Comparison of ENCODE assay signal across 21 cellular contexts in genomic region chr11:12719221-12719620, GRCh38. TPM values are rescaled to one million over a fixed set of nuclear protein-coding genes. Genes with fewer than 3 reads are reported as not detected.
DNase-seq lines count a peak whose midpoint lies in the region; ATAC-seq and TF ChIP-seq lines count a peak whose summit lies in the region.
"Had no signal": no experiment of that assay in that cellular context is flagged by ENCODE, and none has a peak within 500 bp of the region (broad histone marks: within the 10 kb centered on the region; RNA-seq: fewer than 3 reads in every experiment).

No MANE protein-coding gene starts in this region.

- H4K8ac ChIP-seq in mesendoderm (ENCODE audit: low read depth, low read length): no peak overlapping the region

- H3K9me3 Mint-ChIP-seq in activated T-helper 1 cell treated with anti-CD3 and anti-CD28 coated beads, Interleukin-12 subunit alpha, Interleukin-12 subunit beta, Interleukin-2, Interleukin-4 antibody, amounts not matched to agents 30 ng/mL and 10 ng/mL and 1 ng/mL, durations not matched to agents 14 hours and 24 hours and 36 hours: no peaks in the 10 kb centered on the region

- H3K4me1 Mint-ChIP-seq in activated T-helper 1 cell treated with anti-CD3 and anti-CD28 coated beads, Interleukin-12 subunit alpha, Interleukin-12 subunit beta, Interleukin-2, Interleukin-4 antibody, amounts not matched to agents 30 ng/mL and 10 ng/mL and 1 ng/mL, durations not matched to agents 14 hours and 24 hours and 36 hours (ENCODE audit: low read depth): peaks cover 14% of the 10 kb centered on the region

- no peak overlapping the region for H3K27ac ChIP-seq in SK-N-SH (ENCODE audit: low read depth in 2 of 2, low read length in 1 of 2)
- no peak overlapping the region for H3K27ac ChIP-seq in mesendoderm (ENCODE audit: low read depth, low read length)
- peak overlapping the region; percentile 20 for H3K27ac ChIP-seq in smooth muscle cell (ENCODE audit: low read depth)
- H3K27ac ChIP-seq: prostate gland, vagina, WERI-Rb-1 had no signal

- peaks cover 51% of the 10 kb centered on the region for H3K27me3 Mint-ChIP-seq in activated T-helper 1 cell treated with anti-CD3 and anti-CD28 coated beads, Interleukin-12 subunit alpha, Interleukin-12 subunit beta, Interleukin-2, Interleukin-4 antibody, amounts not matched to agents 30 ng/mL and 10 ng/mL and 1 ng/mL, durations not matched to agents 14 hours and 24 hours and 36 hours (ENCODE audit: insufficient read depth)

- H3K79me2 ChIP-seq in SK-N-SH (ENCODE audit: insufficient read depth) (peaks cover 100% of the 10 kb centered on the region), mesendoderm (ENCODE audit: control insufficient read depth, insufficient read depth, low read length) (peaks cover 80% of the 10 kb centered on the region), smooth muscle cell (ENCODE audit: low read depth) (peaks cover 97% of the 10 kb centered on the region)

- H3K4me2 ChIP-seq in SK-N-SH (no peak overlapping the region), mesendoderm (ENCODE audit: low read length) (no peak overlapping the region), smooth muscle cell (peak overlapping the region; percentile 59)

- no peak overlapping the region for H2BK120ac ChIP-seq in mesendoderm (ENCODE audit: low read depth, low read length)

- H3K23ac ChIP-seq in mesendoderm (ENCODE audit: low read length): peak overlapping the region; percentile 29

- no peaks in the 10 kb centered on the region for H3K9me2 ChIP-seq in SK-N-SH

- DNase-seq in SK-N-SH (no peak), choroid plexus epithelial cell (ENCODE audit: low read depth) (peak; percentile 48), mesendoderm (peak; percentile 70), smooth muscle cell (lab: John Stamatoyannopoulos, UW; ENCODE audit: unreplicated experiment) (no peak), DMS 273 (lab: John Stamatoyannopoulos, UW; ENCODE audit: unreplicated experiment) (no peak)
- no peak for DNase-seq in activated T-helper 1 cell treated with anti-CD3 and anti-CD28 coated beads, Interleukin-12 subunit alpha, Interleukin-12 subunit beta, Interleukin-2, Interleukin-4 antibody, amounts not matched to agents 30 ng/mL and 10 ng/mL and 1 ng/mL, durations not matched to agents 14 hours and 24 hours and 36 hours (ENCODE audit: low spot score)
- DNase-seq: activated CD4-positive, alpha-beta T cell treated with anti-CD3 and anti-CD28 coated beads, Interleukin-2, amount 50 U/mL, for 4 hours; amniotic stem cell; C1 segment of cervical spinal cord; effector memory CD4-positive, alpha-beta T cell; GDM1; kidney; MG63; natural killer cell; substantia nigra; WERI-Rb-1 had no signal

- H4K20me1 ChIP-seq in SK-N-SH (ENCODE audit: insufficient read depth) (peaks cover 90% of the 10 kb centered on the region), smooth muscle cell (ENCODE audit: low read depth) (peaks cover 98% of the 10 kb centered on the region)

- H3K27ac Mint-ChIP-seq in activated T-helper 1 cell treated with anti-CD3 and anti-CD28 coated beads, Interleukin-12 subunit alpha, Interleukin-12 subunit beta, Interleukin-2, Interleukin-4 antibody, amounts not matched to agents 30 ng/mL and 10 ng/mL and 1 ng/mL, durations not matched to agents 14 hours and 24 hours and 36 hours: no peak overlapping the region
- H3K27ac Mint-ChIP-seq: natural killer cell had no signal

- CTCF ChIA-PET in SK-N-SH (lab: Yijun Ruan, JAX): interaction anchor here (0.9 kb wide), 1 partner anchor 81 kb away, joined by 3 read pairs; no protein-coding TSS in a partner anchor

- ATAC-seq in SK-N-SH treated with all-trans-retinoic acid at 6 μM for 48 hours: 0 out of 3 replicates have a peak, but pooled peaks have one; percentile 13
- ATAC-seq in GM19324 (IDR thresholded peaks at IDR 0.05; ENCODE audit: low FRiP score, unreplicated experiment): no peak
- ATAC-seq: natural killer cell, Right ventricle myocardium inferior had no signal

- H3K9me3 ChIP-seq in SK-N-SH (no peaks in the 10 kb centered on the region), smooth muscle cell (replicated peaks; ENCODE audit: low read depth) (no peaks in the 10 kb centered on the region)
- H3K9me3 ChIP-seq: MG63, prostate gland, vagina had no signal

- peaks cover 36% of the 10 kb centered on the region for H3K79me1 ChIP-seq in mesendoderm (ENCODE audit: low read length)

- H3K27me3 ChIP-seq in SK-N-SH (ENCODE audit: insufficient read depth) (no peaks in the 10 kb centered on the region), mesendoderm (ENCODE audit: insufficient read depth, low read length, poor library complexity) (no peaks in the 10 kb centered on the region), smooth muscle cell (ENCODE audit: low read depth) (no peaks in the 10 kb centered on the region)
- H3K27me3 ChIP-seq: MG63, vagina had no signal

- no peak overlapping the region for H3K4ac ChIP-seq in mesendoderm (ENCODE audit: low read depth, low read length)

- no peak overlapping the region for H3K18ac ChIP-seq in mesendoderm (ENCODE audit: low read length)

- H3F3A ChIP-seq in SK-N-SH (replicated peaks; ENCODE audit: insufficient read depth) (peaks cover 15% of the 10 kb centered on the region), smooth muscle cell (ENCODE audit: low read depth) (peaks cover 29% of the 10 kb centered on the region)

- no peak overlapping the region for H2BK15ac ChIP-seq in mesendoderm (replicated peaks; ENCODE audit: low read depth)

- H2AFZ ChIP-seq in SK-N-SH (ENCODE audit: low read depth) (no peak overlapping the region), smooth muscle cell (ENCODE audit: low read depth) (no peak overlapping the region)

- peak overlapping the region; percentile 65 for H3K56ac ChIP-seq in mesendoderm (ENCODE audit: low read length)

- H3K36me3 ChIP-seq in SK-N-SH (replicated peaks in 1 of 2; ENCODE audit: control insufficient read depth in 1 of 2, insufficient read depth in 2 of 2, low read length in 1 of 2) (no peaks in the 10 kb centered on the region), mesendoderm (ENCODE audit: control insufficient read depth, insufficient read depth, low read length) (no peaks in the 10 kb centered on the region), smooth muscle cell (ENCODE audit: low read depth) (no peaks in the 10 kb centered on the region)
- H3K36me3 ChIP-seq: prostate gland, vagina had no signal

- no peak overlapping the region for H3K4me3 Mint-ChIP-seq in activated T-helper 1 cell treated with anti-CD3 and anti-CD28 coated beads, Interleukin-12 subunit alpha, Interleukin-12 subunit beta, Interleukin-2, Interleukin-4 antibody, amounts not matched to agents 30 ng/mL and 10 ng/mL and 1 ng/mL, durations not matched to agents 14 hours and 24 hours and 36 hours
- H3K4me3 Mint-ChIP-seq: natural killer cell had no signal

- POLR2A ChIA-PET in SK-N-SH (lab: Yijun Ruan, JAX): no interaction called here

- H3K4me1 ChIP-seq in SK-N-SH (ENCODE audit: control insufficient read depth in 1 of 2, insufficient read depth in 2 of 2, low read depth in 1 of 2, low read length in 1 of 2) (peaks cover 30 to 58% of the 10 kb centered on the region in 2 experiments), mesendoderm (ENCODE audit: control insufficient read depth, low read depth, low read length) (peaks cover 35% of the 10 kb centered on the region), smooth muscle cell (ENCODE audit: low read depth) (peaks cover 50% of the 10 kb centered on the region)

- WGBS in SK-N-SH (ENCODE audit: low lambda C conversion rate): 88% methylated on average over 4 of the region's 4 CpGs
- WGBS in mesendoderm (ENCODE audit: extremely low coverage, insufficient coverage, low lambda C conversion rate): no CpG with 5 or more reads among the region's 4 CpGs
- WGBS in smooth muscle cell (ENCODE audit: low lambda C conversion rate): 35% methylated on average over 4 of the region's 4 CpGs

- no peak overlapping the region for H4K5ac ChIP-seq in mesendoderm (ENCODE audit: low read length)

- intact Hi-C loops in activated T-helper 1 cell treated with anti-CD3 and anti-CD28 coated beads, Interleukin-12 subunit alpha, Interleukin-12 subunit beta, Interleukin-2, Interleukin-4 antibody, amounts not matched to agents 30 ng/mL and 10 ng/mL and 1 ng/mL, durations not matched to agents 14 hours and 24 hours and 36 hours (cut with micrococcal nuclease): no loop called here

- no peaks in the 10 kb centered on the region for H3K36me3 Mint-ChIP-seq in activated T-helper 1 cell treated with anti-CD3 and anti-CD28 coated beads, Interleukin-12 subunit alpha, Interleukin-12 subunit beta, Interleukin-2, Interleukin-4 antibody, amounts not matched to agents 30 ng/mL and 10 ng/mL and 1 ng/mL, durations not matched to agents 14 hours and 24 hours and 36 hours (ENCODE audit: low read depth)
- H3K36me3 Mint-ChIP-seq: natural killer cell had no signal

- no peak overlapping the region for H2AK5ac ChIP-seq in mesendoderm (ENCODE audit: low read length)

- H2BK5ac ChIP-seq in mesendoderm (ENCODE audit: low read length): peak overlapping the region; percentile 9

- no peak for TF ChIP-seq EP300 in SK-N-SH (IDR thresholded peaks at IDR 0.05; ENCODE audit: borderline replicate concordance in 1 of 2, low read depth in 1 of 2, low read length in 1 of 2)

- no peak overlapping the region for H3K9ac ChIP-seq in SK-N-SH
- peak overlapping the region; percentile 30 for H3K9ac ChIP-seq in mesendoderm (ENCODE audit: low read length)
- H3K9ac ChIP-seq in smooth muscle cell (ENCODE audit: low read depth): no peak overlapping the region

- no peak for TF ChIP-seq RAD21 in SK-N-SH (IDR thresholded peaks at IDR 0.05; ENCODE audit: low read length)

- no peak overlapping the region for H3K4me3 ChIP-seq in SK-N-SH (ENCODE audit: low read depth in 2 of 2, low read length in 1 of 2)
- no peak overlapping the region for H3K4me3 ChIP-seq in choroid plexus epithelial cell (ENCODE audit: low read depth, low read length)
- no peak overlapping the region for H3K4me3 ChIP-seq in mesendoderm (ENCODE audit: low read length)
- no peak overlapping the region for H3K4me3 ChIP-seq in smooth muscle cell
- H3K4me3 ChIP-seq: MG63, prostate gland, vagina had no signal

- TF ChIP-seq CTCF in SK-N-SH (IDR thresholded peaks at IDR 0.05): no peak
- no peak for TF ChIP-seq CTCF in choroid plexus epithelial cell (conservative IDR thresholded peaks at IDR 0.05; ENCODE audit: low read depth, low read length)
- TF ChIP-seq CTCF in smooth muscle cell (IDR thresholded peaks at IDR 0.05; ENCODE audit: borderline replicate concordance, insufficient read depth, poor library complexity, severe bottlenecking): no peak

TF ChIP-seq in SK-N-SH, 30 proteins besides CTCF, POLR2A, EP300 and RAD21 (continues in another document):
- no peak for TF ChIP-seq EZH2phosphoT487 (IDR thresholded peaks at IDR 0.05; ENCODE audit: borderline replicate concordance, low read depth)
- TF ChIP-seq YY1 (IDR thresholded peaks at IDR 0.05; ENCODE audit: low read depth): no peak

RNA-seq across cellular contexts. Expression of gene TEAD1, which starts 45.0 kb away (rescaled TPM):
- polyA plus RNA-seq in SK-N-SH (2012; rRNA removed) (31.2 and 37.8 TPM in 2 replicates), smooth muscle cell (63.0 and 66.9 TPM in 2 replicates)
- 31.8 and 33.9 TPM in 2 replicates for polyA plus RNA-seq in SK-N-SH (2012; cell fraction: cytosol; rRNA removed)
- polyA plus RNA-seq in SK-N-SH (2012; cell fraction: nucleus; rRNA removed): 48.4 and 89.7 TPM in 2 replicates
- polyA plus RNA-seq in mesendoderm (2013, experiment 1 of 2): 57.5 TPM
- 58.2 TPM for polyA plus RNA-seq in mesendoderm (2013, experiment 2 of 2)
- total RNA-seq in smooth muscle cell: 181 and 191 TPM in 2 replicates
- total RNA-seq in activated T-helper 1 cell treated with anti-CD3 and anti-CD28 coated beads, Interleukin-12 subunit alpha, Interleukin-12 subunit beta, Interleukin-2, Interleukin-4 antibody, amounts not matched to agents 30 ng/mL and 10 ng/mL and 1 ng/mL, durations not matched to agents 14 hours and 24 hours and 36 hours: 0.41 and 1.2 TPM in 2 replicates
- total RNA-seq: natural killer cell had no signal

Comparison
In these comparisons a context has a peak if more than half of its experiments do, and no peak if none do; other contexts are left out.
1. DNase-seq: peak in choroid plexus epithelial cell (single experiment) and mesendoderm (single experiment); none in SK-N-SH (single experiment), smooth muscle cell (single experiment), activated T-helper 1 cell treated with anti-CD3 and anti-CD28 coated beads, Interleukin-12 subunit alpha, Interleukin-12 subunit beta, Interleukin-2, Interleukin-4 antibody, amounts not matched to agents 30 ng/mL and 10 ng/mL and 1 ng/mL, durations not matched to agents 14 hours and 24 hours and 36 hours (single experiment) and DMS 273 (single experiment).
2. RNA of gene TEAD1, which starts 45.0 kb away (total RNA-seq): 181 to 191 TPM in smooth muscle cell; 0.41 to 1.2 TPM in activated T-helper 1 cell treated with anti-CD3 and anti-CD28 coated beads, Interleukin-12 subunit alpha, Interleukin-12 subunit beta, Interleukin-2, Interleukin-4 antibody, amounts not matched to agents 30 ng/mL and 10 ng/mL and 1 ng/mL, durations not matched to agents 14 hours and 24 hours and 36 hours; every median in the first group is over 10 times any median in the second.